3 cellular contexts compared by ENCODE assay signal in genomic region chr2:237469410-237469809, GRCh38. TPM values are rescaled to one million over a fixed set of nuclear protein-coding genes. Genes with fewer than 3 reads are reported as not detected.
"Had no signal": no experiment of that assay in that cellular context is flagged by ENCODE, and none has a peak within 500 bp of the region (broad histone marks: within the 10 kb centered on the region; RNA-seq: fewer than 3 reads in every experiment).

No MANE protein-coding gene starts in this region.

RNA-seq across cellular contexts. Expression of gene MLPH, which starts 17.6 kb away (rescaled TPM):
- total RNA-seq: naive thymus-derived CD8-positive, alpha-beta T cell had no signal
- polyA plus RNA-seq: naive thymus-derived CD8-positive, alpha-beta T cell; neural cell had no signal

RNA-seq across cellular contexts. Expression of gene COL6A3, which starts 55.4 kb away (rescaled TPM):
- polyA plus RNA-seq: keratinocyte had no signal
